1 cellular context compared by ENCODE assay signal in genomic region chr9:119533509-119533908, GRCh38.
TF ChIP-seq lines count a peak whose summit lies in the region.

No MANE protein-coding gene starts in this region.

TF ChIP-seq in WTC11, 78 proteins besides CTCF, POLR2A, EP300 and RAD21 (continued from another document):
- TF ChIP-seq, protein P1, sequence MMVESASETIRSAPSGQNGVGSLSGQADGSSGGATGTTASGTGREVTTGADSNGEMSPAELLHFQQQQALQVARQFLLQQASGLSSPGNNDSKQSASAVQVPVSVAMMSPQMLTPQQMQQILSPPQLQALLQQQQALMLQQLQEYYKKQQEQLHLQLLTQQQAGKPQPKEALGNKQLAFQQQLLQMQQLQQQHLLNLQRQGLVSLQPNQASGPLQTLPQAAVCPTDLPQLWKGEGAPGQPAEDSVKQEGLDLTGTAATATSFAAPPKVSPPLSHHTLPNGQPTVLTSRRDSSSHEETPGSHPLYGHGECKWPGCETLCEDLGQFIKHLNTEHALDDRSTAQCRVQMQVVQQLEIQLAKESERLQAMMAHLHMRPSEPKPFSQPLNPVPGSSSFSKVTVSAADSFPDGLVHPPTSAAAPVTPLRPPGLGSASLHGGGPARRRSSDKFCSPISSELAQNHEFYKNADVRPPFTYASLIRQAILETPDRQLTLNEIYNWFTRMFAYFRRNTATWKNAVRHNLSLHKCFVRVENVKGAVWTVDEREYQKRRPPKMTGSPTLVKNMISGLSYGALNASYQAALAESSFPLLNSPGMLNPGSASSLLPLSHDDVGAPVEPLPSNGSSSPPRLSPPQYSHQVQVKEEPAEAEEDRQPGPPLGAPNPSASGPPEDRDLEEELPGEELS (CRISPR knock-in tag; IDR thresholded peaks at IDR 0.05): no peak
- TF ChIP-seq ELF4 (CRISPR knock-in tag; IDR thresholded peaks at IDR 0.05; ENCODE audit: low read depth) (no peak), SMAD3 (CRISPR knock-in tag; IDR thresholded peaks at IDR 0.05; ENCODE audit: borderline replicate concordance) (no peak), CREB1 (CRISPR knock-in tag; IDR thresholded peaks at IDR 0.05) (no peak)
- TF ChIP-seq, protein P2, sequence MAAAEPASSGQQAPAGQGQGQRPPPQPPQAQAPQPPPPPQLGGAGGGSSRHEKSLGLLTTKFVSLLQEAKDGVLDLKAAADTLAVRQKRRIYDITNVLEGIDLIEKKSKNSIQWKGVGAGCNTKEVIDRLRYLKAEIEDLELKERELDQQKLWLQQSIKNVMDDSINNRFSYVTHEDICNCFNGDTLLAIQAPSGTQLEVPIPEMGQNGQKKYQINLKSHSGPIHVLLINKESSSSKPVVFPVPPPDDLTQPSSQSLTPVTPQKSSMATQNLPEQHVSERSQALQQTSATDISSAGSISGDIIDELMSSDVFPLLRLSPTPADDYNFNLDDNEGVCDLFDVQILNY (CRISPR knock-in tag; IDR thresholded peaks at IDR 0.05): no peak
